29 cellular contexts compared by ENCODE assay signal in the genomic region with DNA sequence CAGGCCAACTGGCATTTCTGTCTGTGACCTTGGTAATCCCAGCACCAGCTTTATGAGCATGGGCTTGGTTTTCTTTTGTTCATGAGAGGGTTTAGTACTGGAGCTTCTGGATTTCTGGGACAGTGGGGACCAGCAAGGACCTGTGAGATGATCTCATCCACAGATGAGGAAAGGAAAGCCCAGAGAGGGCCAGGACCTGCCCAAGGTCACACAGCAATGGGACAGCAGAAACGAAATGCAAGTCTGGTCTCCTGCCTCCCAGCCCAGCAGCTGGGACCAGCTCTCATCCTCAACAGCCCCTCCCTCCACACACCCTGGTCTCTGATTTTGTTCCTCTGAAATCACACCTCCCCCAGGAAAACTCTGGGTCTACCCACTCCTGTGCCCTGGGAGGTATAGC. TPM values are rescaled to one million over a fixed set of nuclear protein-coding genes. Genes with fewer than 3 reads are reported as not detected.
"Had no signal": no experiment of that assay in that cellular context is flagged by ENCODE, and none has a peak within 500 bp of the region (broad histone marks: within the 10 kb centered on the region; RNA-seq: fewer than 3 reads in every experiment).

No MANE protein-coding gene starts in this region.

- H3K4me1 ChIP-seq: left lung, pancreas, testis had no signal

- ATAC-seq: left cardiac atrium, mucosa of descending colon had no signal

- FAIRE-seq: islet of Langerhans, pancreas, urothelium cell line had no signal

- H3K27me3 ChIP-seq: dorsolateral prefrontal cortex, gastrocnemius medialis, pancreas, testis had no signal

- H3K4me2 ChIP-seq: smooth muscle cell had no signal

- DNase-seq: cortex of kidney; effector CD4-positive, alpha-beta T cell; foreskin fibroblast; gastrocnemius medialis; head of caudate nucleus; left cardiac atrium; left lung; mesenchymal stem cell; mucosa of descending colon; naive B cell; nephron progenitor cell; pancreas; stimulated activated CD4-positive, alpha-beta T cell treated with anti-CD3 and anti-CD28 coated beads, Interleukin-2, amount 100 ng/mL, for 24 hours; stimulated activated CD4-positive, alpha-beta T cell treated with anti-CD3 and anti-CD28 coated beads, Interleukin-4, amount 100 ng/mL, for 24 hours; stimulated activated naive CD8-positive, alpha-beta T cell treated with anti-CD3 and anti-CD28 coated beads, Interleukin-15, Interleukin-2, amounts not matched to agents 100 U/mL and 50 U/mL, for 24 hours; testis; tibial artery had no signal

- H3K4me3 ChIP-seq: gastrocnemius medialis, left lung, mucosa of descending colon, pancreas, smooth muscle cell, testis, tibial artery had no signal

- H3K9me3 ChIP-seq: gastrocnemius medialis, left lung, mucosa of descending colon, pancreas, testis, tibial artery had no signal

- H3K27ac ChIP-seq: gastrocnemius medialis, left lung, pancreas, testis, tibial artery had no signal

- H3K36me3 ChIP-seq: gastrocnemius medialis, left lung, pancreas, tibial artery had no signal

RNA-seq across cellular contexts. Expression of gene SPPL2C, which starts 7.2 kb away (rescaled TPM):
- total RNA-seq: gastrocnemius medialis, glomerular endothelial cell, kidney epithelial cell, left cardiac atrium, left lung, lower leg skin, lung microvascular endothelial cell, mesothelial cell of epicardium, mucosa of descending colon, pancreas, progenitor cell of endocrine pancreas, sciatic nerve, smooth muscle cell had no signal
- polyA plus RNA-seq: esophagus, pancreas, smooth muscle cell had no signal
